Comparison of ENCODE assay signal across 35 cellular contexts in the genomic region with DNA sequence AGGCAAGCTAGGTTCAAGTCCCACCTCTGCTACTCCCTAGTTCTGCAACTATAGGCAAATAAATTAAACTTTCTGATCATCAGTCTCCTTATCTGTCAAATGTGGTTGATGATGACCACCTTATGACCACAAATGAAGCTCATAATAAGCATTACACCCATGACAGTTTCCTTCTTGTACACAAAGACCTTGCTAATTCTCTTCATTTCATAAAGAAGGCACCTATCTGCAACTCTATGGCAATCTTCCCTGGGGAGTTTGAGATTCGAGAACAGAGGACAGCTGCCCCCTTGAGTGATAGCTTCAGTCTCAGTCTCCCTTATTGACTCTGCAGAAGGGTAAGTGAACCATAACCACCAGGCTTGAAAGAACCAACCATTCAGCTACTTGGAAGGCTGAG.
"Had no signal": no experiment of that assay in that cellular context is flagged by ENCODE, and none has a peak within 500 bp of the region (broad histone marks: within the 10 kb centered on the region; RNA-seq: fewer than 3 reads in every experiment).

No MANE protein-coding gene starts in this region.

- DNase-seq: activated B cell treated with CpG ODN at 0.5 μM for 24 hours; activated CD4-positive, alpha-beta memory T cell treated with anti-CD3 and anti-CD28 coated beads for 36 hours; activated CD4-positive, alpha-beta T cell treated with anti-CD3 and anti-CD28 coated beads for 4 hours; activated CD4-positive, alpha-beta T cell treated with anti-CD3 and anti-CD28 coated beads, Interleukin-2, amount 10 ng/mL, durations not matched to agents 24 days and 14 days; activated CD4-positive, alpha-beta T cell treated with anti-CD3 and anti-CD28 coated beads, Interleukin-2, amount 50 U/mL, for 1 hour; activated CD4-positive, alpha-beta T cell treated with anti-CD3 and anti-CD28 coated beads, Interleukin-2, amount 50 U/mL, for 4 hours; activated CD4-positive, CD25-positive, alpha-beta regulatory T cell treated with anti-CD3 and anti-CD28 coated beads, Interleukin-2, amount 50 U/mL, for 72 hours; activated CD8-positive, alpha-beta memory T cell treated with anti-CD3 and anti-CD28 coated beads for 24 hours; activated CD8-positive, alpha-beta memory T cell treated with anti-CD3 and anti-CD28 coated beads, Interleukin-2, amount 10 ng/mL, durations not matched to agents 7 days and 5 days; activated CD8-positive, alpha-beta memory T cell treated with anti-CD3 and anti-CD28 coated beads, Interleukin-2, amount 50 U/mL, for 48 hours; activated CD8-positive, alpha-beta T cell treated with anti-CD3 and anti-CD28 coated beads, Interleukin-2, amount 10 ng/mL, durations not matched to agents 7 days and 5 days; activated effector memory CD4-positive, alpha-beta T cell treated with Interleukin-2 at 50 U/mL for 16 hours; activated gamma-delta T cell; activated naive CD4-positive, alpha-beta T cell treated with anti-CD3 and anti-CD28 coated beads, Interleukin-2, amount 10 ng/mL, durations not matched to agents 7 days and 5 days; activated naive CD4-positive, alpha-beta T cell treated with Interleukin-2 at 50 U/mL for 16 hours; activated naive CD8-positive, alpha-beta T cell treated with anti-CD3 and anti-CD28 coated beads, Interleukin-2, amount 10 ng/mL, durations not matched to agents 7 days and 5 days; activated naive CD8-positive, alpha-beta T cell treated with anti-CD3 and anti-CD28 coated beads, Interleukin-2, amount 50 U/mL, for 24 hours; activated T-cell treated with anti-CD3 and anti-CD28 coated beads, Interleukin-2, amount 50 U/mL, for 24 hours; activated T-cell treated with anti-CD3 and anti-CD28 coated beads, Interleukin-2, amount 50 U/mL, for 48 hours; aorta; body of pancreas; brain microvascular endothelial cell; central memory CD4-positive, alpha-beta T cell; T-helper 2 cell; T-helper 9 cell had no signal

- H3K36me3 Mint-ChIP-seq: activated CD4-positive, alpha-beta memory T cell treated with anti-CD3 and anti-CD28 coated beads for 36 hours; activated CD8-positive, alpha-beta memory T cell treated with anti-CD3 and anti-CD28 coated beads, Interleukin-2, amount 10 ng/mL, durations not matched to agents 7 days and 5 days; activated naive CD4-positive, alpha-beta T cell treated with anti-CD3 and anti-CD28 coated beads, Interleukin-2, amount 10 ng/mL, durations not matched to agents 7 days and 5 days; activated naive CD4-positive, alpha-beta T cell treated with anti-CD3 and anti-CD28 coated beads, Interleukin-2, amount 50 U/mL, for 24 hours; activated naive CD8-positive, alpha-beta T cell; activated naive CD8-positive, alpha-beta T cell treated with anti-CD3 and anti-CD28 coated beads, Interleukin-2, amount 10 ng/mL, durations not matched to agents 7 days and 5 days had no signal

- ATAC-seq: activated CD8-positive, alpha-beta memory T cell treated with anti-CD3 and anti-CD28 coated beads, Interleukin-2, amount 10 ng/mL, durations not matched to agents 7 days and 5 days; activated CD8-positive, alpha-beta T cell treated with anti-CD3 and anti-CD28 coated beads, Interleukin-2, amount 10 ng/mL, durations not matched to agents 7 days and 5 days; activated naive CD8-positive, alpha-beta T cell treated with anti-CD3 and anti-CD28 coated beads, Interleukin-2, amount 50 U/mL, for 24 hours; body of pancreas had no signal

- H3K27ac ChIP-seq: body of pancreas, brain microvascular endothelial cell, breast epithelium, VCaP had no signal

- H3K27me3 ChIP-seq: body of pancreas, brain microvascular endothelial cell, breast epithelium had no signal

- H3K36me3 ChIP-seq: brain microvascular endothelial cell, breast epithelium had no signal

- H3K9me3 ChIP-seq: body of pancreas, breast epithelium had no signal

- H3K4me1 ChIP-seq: body of pancreas, breast epithelium had no signal

- H3K9me3 Mint-ChIP-seq: activated B cell treated with CpG ODN at 0.5 μM for 24 hours; activated CD4-positive, alpha-beta memory T cell treated with anti-CD3 and anti-CD28 coated beads for 36 hours; activated CD4-positive, alpha-beta T cell treated with anti-CD3 and anti-CD28 coated beads, Interleukin-2, amount 10 ng/mL, durations not matched to agents 24 days and 14 days; activated naive CD4-positive, alpha-beta T cell treated with anti-CD3 and anti-CD28 coated beads, Interleukin-2, amount 10 ng/mL, durations not matched to agents 7 days and 5 days; activated naive CD4-positive, alpha-beta T cell treated with anti-CD3 and anti-CD28 coated beads, Interleukin-2, amount 50 U/mL, for 24 hours; activated naive CD8-positive, alpha-beta T cell treated with anti-CD3 and anti-CD28 coated beads, Interleukin-2, amount 10 ng/mL, durations not matched to agents 7 days and 5 days; activated naive CD8-positive, alpha-beta T cell treated with anti-CD3 and anti-CD28 coated beads, Interleukin-2, amount 50 U/mL, for 24 hours; activated T-cell treated with anti-CD3 and anti-CD28 coated beads, Interleukin-2, amount 50 U/mL, for 24 hours; activated T-helper 2 cell treated with anti-CD3 and anti-CD28 coated beads, Interferon-gamma antibody, Interleukin-2, Interleukin-4, amounts not matched to agents 10 μg/mL and 5 μg/mL and 100 μg/mL, durations not matched to agents 14 hours and 24 hours and 36 hours; T-helper 1 cell treated with Interleukin-12 subunit alpha and Interleukin-12 subunit beta and Interleukin-4 antibody, amounts not matched to agents 30 μg/mL and 1 μg/mL, for 36 hours; T-helper 2 cell treated with Interferon-gamma antibody and Interleukin-4, amounts not matched to agents 5 μg/mL and 100 μg/mL, for 36 hours had no signal

- H3K4me3 ChIP-seq: body of pancreas, breast epithelium had no signal

- H3K27me3 Mint-ChIP-seq: activated B cell treated with CpG ODN at 0.5 μM for 24 hours; activated CD4-positive, alpha-beta memory T cell treated with anti-CD3 and anti-CD28 coated beads for 36 hours; activated CD8-positive, alpha-beta memory T cell treated with anti-CD3 and anti-CD28 coated beads, Interleukin-2, amount 10 ng/mL, durations not matched to agents 7 days and 5 days; activated naive CD4-positive, alpha-beta T cell treated with anti-CD3 and anti-CD28 coated beads, Interleukin-2, amount 10 ng/mL, durations not matched to agents 7 days and 5 days; activated naive CD8-positive, alpha-beta T cell treated with anti-CD3 and anti-CD28 coated beads, Interleukin-2, amount 10 ng/mL, durations not matched to agents 7 days and 5 days; activated naive CD8-positive, alpha-beta T cell treated with anti-CD3 and anti-CD28 coated beads, Interleukin-2, amount 50 U/mL, for 24 hours; activated T-cell treated with anti-CD3 and anti-CD28 coated beads, Interleukin-2, amount 50 U/mL, for 24 hours had no signal

- H3K27ac Mint-ChIP-seq: activated B cell treated with CpG ODN at 0.5 μM for 24 hours; activated CD4-positive, alpha-beta memory T cell treated with anti-CD3 and anti-CD28 coated beads for 36 hours; activated CD4-positive, alpha-beta T cell treated with anti-CD3 and anti-CD28 coated beads, Interleukin-2, amount 10 ng/mL, durations not matched to agents 24 days and 14 days; activated CD8-positive, alpha-beta memory T cell treated with anti-CD3 and anti-CD28 coated beads, Interleukin-2, amount 10 ng/mL, durations not matched to agents 7 days and 5 days; activated CD8-positive, alpha-beta T cell treated with anti-CD3 and anti-CD28 coated beads, Interleukin-2, amount 10 ng/mL, durations not matched to agents 7 days and 5 days; activated naive CD4-positive, alpha-beta T cell treated with anti-CD3 and anti-CD28 coated beads, Interleukin-2, amount 10 ng/mL, durations not matched to agents 7 days and 5 days; activated naive CD4-positive, alpha-beta T cell treated with anti-CD3 and anti-CD28 coated beads, Interleukin-2, amount 50 U/mL, for 24 hours; activated naive CD8-positive, alpha-beta T cell; activated naive CD8-positive, alpha-beta T cell treated with anti-CD3 and anti-CD28 coated beads, Interleukin-2, amount 10 ng/mL, durations not matched to agents 7 days and 5 days; activated naive CD8-positive, alpha-beta T cell treated with anti-CD3 and anti-CD28 coated beads, Interleukin-2, amount 50 U/mL, for 24 hours; activated T-cell treated with anti-CD3 and anti-CD28 coated beads, Interleukin-2, amount 50 U/mL, for 24 hours; activated T-helper 2 cell treated with anti-CD3 and anti-CD28 coated beads, Interferon-gamma antibody, Interleukin-2, Interleukin-4, amounts not matched to agents 10 μg/mL and 5 μg/mL and 100 μg/mL, durations not matched to agents 14 hours and 24 hours and 36 hours; T-helper 1 cell treated with Interleukin-12 subunit alpha and Interleukin-12 subunit beta and Interleukin-4 antibody, amounts not matched to agents 30 μg/mL and 1 μg/mL, for 36 hours; T-helper 2 cell treated with Interferon-gamma antibody and Interleukin-4, amounts not matched to agents 5 μg/mL and 100 μg/mL, for 36 hours had no signal

- H3K4me3 Mint-ChIP-seq: activated B cell treated with CpG ODN at 0.5 μM for 24 hours; activated CD4-positive, alpha-beta memory T cell treated with anti-CD3 and anti-CD28 coated beads for 36 hours; activated CD4-positive, alpha-beta T cell treated with anti-CD3 and anti-CD28 coated beads, Interleukin-2, amount 10 ng/mL, durations not matched to agents 24 days and 14 days; activated CD8-positive, alpha-beta memory T cell treated with anti-CD3 and anti-CD28 coated beads, Interleukin-2, amount 10 ng/mL, durations not matched to agents 7 days and 5 days; activated CD8-positive, alpha-beta T cell treated with anti-CD3 and anti-CD28 coated beads, Interleukin-2, amount 10 ng/mL, durations not matched to agents 7 days and 5 days; activated naive CD4-positive, alpha-beta T cell treated with anti-CD3 and anti-CD28 coated beads, Interleukin-2, amount 10 ng/mL, durations not matched to agents 7 days and 5 days; activated naive CD4-positive, alpha-beta T cell treated with anti-CD3 and anti-CD28 coated beads, Interleukin-2, amount 50 U/mL, for 24 hours; activated naive CD8-positive, alpha-beta T cell; activated naive CD8-positive, alpha-beta T cell treated with anti-CD3 and anti-CD28 coated beads, Interleukin-2, amount 10 ng/mL, durations not matched to agents 7 days and 5 days; activated naive CD8-positive, alpha-beta T cell treated with anti-CD3 and anti-CD28 coated beads, Interleukin-2, amount 50 U/mL, for 24 hours; activated T-cell treated with anti-CD3 and anti-CD28 coated beads, Interleukin-2, amount 50 U/mL, for 24 hours; T-helper 1 cell treated with Interleukin-12 subunit alpha and Interleukin-12 subunit beta and Interleukin-4 antibody, amounts not matched to agents 30 μg/mL and 1 μg/mL, for 36 hours; T-helper 2 cell treated with Interferon-gamma antibody and Interleukin-4, amounts not matched to agents 5 μg/mL and 100 μg/mL, for 36 hours had no signal

- FAIRE-seq: astrocyte, colon, TTC549 had no signal

- H3K4me1 Mint-ChIP-seq: activated B cell treated with CpG ODN at 0.5 μM for 24 hours; activated CD4-positive, alpha-beta T cell treated with anti-CD3 and anti-CD28 coated beads, Interleukin-2, amount 10 ng/mL, durations not matched to agents 24 days and 14 days; activated CD8-positive, alpha-beta memory T cell treated with anti-CD3 and anti-CD28 coated beads, Interleukin-2, amount 10 ng/mL, durations not matched to agents 7 days and 5 days; activated naive CD4-positive, alpha-beta T cell treated with anti-CD3 and anti-CD28 coated beads, Interleukin-2, amount 10 ng/mL, durations not matched to agents 7 days and 5 days; activated naive CD4-positive, alpha-beta T cell treated with anti-CD3 and anti-CD28 coated beads, Interleukin-2, amount 50 U/mL, for 24 hours; activated naive CD8-positive, alpha-beta T cell treated with anti-CD3 and anti-CD28 coated beads, Interleukin-2, amount 10 ng/mL, durations not matched to agents 7 days and 5 days; activated naive CD8-positive, alpha-beta T cell treated with anti-CD3 and anti-CD28 coated beads, Interleukin-2, amount 50 U/mL, for 24 hours had no signal
